In genomic region chr7:102432476-102433318, GRCh38 we compare ENCODE assay signal across 8 cellular contexts. TPM values are rescaled to one million over a fixed set of nuclear protein-coding genes. Genes with fewer than 3 reads are reported as not detected.
DNase-seq lines count a peak whose midpoint lies in the region; ATAC-seq and TF ChIP-seq lines count a peak whose summit lies in the region.

No MANE protein-coding gene starts in this region.

- peaks cover 3% of the 10 kb centered on the region for H3K36me3 Mint-ChIP-seq in activated naive CD4-positive, alpha-beta T cell treated with anti-CD3 and anti-CD28 coated beads for 36 hours (ENCODE audit: low read depth)

- ATAC-seq in HG03064 (IDR thresholded peaks at IDR 0.05; ENCODE audit: low read depth, unreplicated experiment) (peak; percentile 21), psoas muscle (peak in 3 of 4 donors; percentile 24 to 47 (median 35))

- CTCF ChIA-PET in activated naive CD4-positive, alpha-beta T cell treated with anti-CD3 and anti-CD28 coated beads for 36 hours (lab: Charles Lee): interaction anchor here (0.6 to 2.9 kb wide), 2 partner anchors 20 to 27 kb away, joined by 3 to 12 read pairs; no protein-coding TSS in a partner anchor

- intact Hi-C loops in activated naive CD4-positive, alpha-beta T cell treated with anti-CD3 and anti-CD28 coated beads for 36 hours (cut with micrococcal nuclease): loop anchor here (5.0 to 10.0 kb wide), 2 partner anchors 70 to 912 kb away; partner anchors contain the start of genes DNAJC2 and PSMC2
- intact Hi-C loops in psoas muscle (cut with DNase I): no loop called here

- H3K4me3 ChIP-seq in WI38 (ENCODE audit: low read depth, low read length) (peak overlapping the region; percentile 79), psoas muscle (peak overlapping the region; percentile 79)

- H3K9me3 ChIP-seq in psoas muscle: no peaks in the 10 kb centered on the region

- peaks cover 0 to 3% of the 10 kb centered on the region in 2 donors for H3K36me3 ChIP-seq in psoas muscle (ENCODE audit: insufficient read depth in 1 of 2, low read depth in 1 of 2)

- H3K27me3 ChIP-seq in psoas muscle (ENCODE audit: insufficient read depth in 3 of 3, low read length in 2 of 3): no peaks in the 10 kb centered on the region

- H3K27me3 Mint-ChIP-seq in activated naive CD4-positive, alpha-beta T cell treated with anti-CD3 and anti-CD28 coated beads for 36 hours (ENCODE audit: low read depth): no peaks in the 10 kb centered on the region

- peak; percentile 19 for DNase-seq in activated naive CD4-positive, alpha-beta T cell treated with anti-CD3 and anti-CD28 coated beads for 36 hours
- no peak for DNase-seq in activated naive CD4-positive, alpha-beta T cell treated with Interleukin-2 at 50 U/mL for 16 hours
- DNase-seq in germinal center (ENCODE audit: low spot score): peak; percentile 76
- no peak for DNase-seq in psoas muscle
- DNase-seq in HPDE6-E6E7 (ENCODE audit: extremely low spot score): no peak
- DNase-seq in NCI-H524 (lab: John Stamatoyannopoulos, UW): no peak

- no peaks in the 10 kb centered on the region for H3K9me3 Mint-ChIP-seq in activated naive CD4-positive, alpha-beta T cell treated with anti-CD3 and anti-CD28 coated beads for 36 hours

- no peak overlapping the region for H3K27ac ChIP-seq in psoas muscle

- H3K4me3 Mint-ChIP-seq in activated naive CD4-positive, alpha-beta T cell treated with anti-CD3 and anti-CD28 coated beads for 36 hours: peak overlapping the region; percentile 70

- peaks cover 3% of the 10 kb centered on the region for H3K4me1 ChIP-seq in psoas muscle

- H3K27ac Mint-ChIP-seq in activated naive CD4-positive, alpha-beta T cell treated with anti-CD3 and anti-CD28 coated beads for 36 hours: peak overlapping the region; percentile 98

- 15 to 26% (median 23%) methylated on average over 28 to 34 of the region's 34 CpGs for WGBS in psoas muscle, 3 donors

- TF ChIP-seq CTCF in WI38 (IDR thresholded peaks at IDR 0.05; ENCODE audit: low read depth, low read length): no peak
- TF ChIP-seq CTCF in psoas muscle (IDR thresholded peaks at IDR 0.05): no peak

- peaks cover 55% of the 10 kb centered on the region for H3K4me1 Mint-ChIP-seq in activated naive CD4-positive, alpha-beta T cell treated with anti-CD3 and anti-CD28 coated beads for 36 hours (ENCODE audit: low read depth)

RNA-seq across cellular contexts. Expression of gene ORAI2, which starts 0.7 kb away (rescaled TPM):
- total RNA-seq in activated naive CD4-positive, alpha-beta T cell treated with anti-CD3 and anti-CD28 coated beads for 36 hours: 10 to 100 TPM; 15.4 to 16.4 TPM
- 1 to 10 TPM; 1.9 to 4.4 (median 2.9) TPM for total RNA-seq in psoas muscle
- polyA plus RNA-seq in psoas muscle: 1 to 10 TPM; 1.3 to 3.6 (median 1.5) TPM

RNA-seq across cellular contexts. Expression of gene ALKBH4, which starts 32.0 kb away (rescaled TPM):
- 1 to 10 TPM; 5.7 to 6.4 TPM for total RNA-seq in activated naive CD4-positive, alpha-beta T cell treated with anti-CD3 and anti-CD28 coated beads for 36 hours
- total RNA-seq in psoas muscle: 1 to 10 TPM; 2.7 to 8.2 (median 6.5) TPM
- polyA plus RNA-seq in psoas muscle: 10 to 100 TPM in 1 of 3 donors, 1 to 10 TPM in 2; 8.4 to 11.1 (median 8.6) TPM

RNA-seq across cellular contexts. Expression of gene LRWD1, which starts 32.1 kb away (rescaled TPM):
- total RNA-seq in activated naive CD4-positive, alpha-beta T cell treated with anti-CD3 and anti-CD28 coated beads for 36 hours: 10 to 100 TPM in 1 of 2 experiments, 1 to 10 TPM in 1; 9.4 to 11.0 TPM
- 10 to 100 TPM; 10.4 to 15.6 (median 12.5) TPM for total RNA-seq in psoas muscle
- polyA plus RNA-seq in psoas muscle: 10 to 100 TPM; 19.6 to 40.9 (median 27.2) TPM

RNA-seq across cellular contexts. Expression of gene PRKRIP1, which starts 36.5 kb away (rescaled TPM):
- total RNA-seq in activated naive CD4-positive, alpha-beta T cell treated with anti-CD3 and anti-CD28 coated beads for 36 hours: 10 to 100 TPM; 17.8 to 18.5 TPM
- 10 to 100 TPM in 3 of 4 donors, 1 to 10 TPM in 1; 9.7 to 20.1 (median 13.2) TPM for total RNA-seq in psoas muscle
- polyA plus RNA-seq in psoas muscle: 10 to 100 TPM; 13.1 to 20.4 (median 15.9) TPM

RNA-seq across cellular contexts. Expression of gene POLR2J, which starts 46.0 kb away (rescaled TPM):
- 10 to 100 TPM; 43.9 to 47.1 TPM for total RNA-seq in activated naive CD4-positive, alpha-beta T cell treated with anti-CD3 and anti-CD28 coated beads for 36 hours
- total RNA-seq in psoas muscle: 100 to 1,000 TPM in 1 of 4 donors, 10 to 100 TPM in 3; 55.9 to 101 (median 68.2) TPM
- 100 to 1,000 TPM; 115 to 229 (median 166) TPM for polyA plus RNA-seq in psoas muscle

Comparison
In these comparisons a context has a peak if more than half of its experiments do, and no peak if none do; other contexts are left out.
1. DNase-seq: peak in activated naive CD4-positive, alpha-beta T cell treated with anti-CD3 and anti-CD28 coated beads for 36 hours (single experiment) and germinal center (single experiment); none in activated naive CD4-positive, alpha-beta T cell treated with Interleukin-2 at 50 U/mL for 16 hours (single experiment), psoas muscle (0 of 2), HPDE6-E6E7 (single experiment) and NCI-H524 (0 of 2).